7 cellular contexts compared by ENCODE assay signal in the genomic region with DNA sequence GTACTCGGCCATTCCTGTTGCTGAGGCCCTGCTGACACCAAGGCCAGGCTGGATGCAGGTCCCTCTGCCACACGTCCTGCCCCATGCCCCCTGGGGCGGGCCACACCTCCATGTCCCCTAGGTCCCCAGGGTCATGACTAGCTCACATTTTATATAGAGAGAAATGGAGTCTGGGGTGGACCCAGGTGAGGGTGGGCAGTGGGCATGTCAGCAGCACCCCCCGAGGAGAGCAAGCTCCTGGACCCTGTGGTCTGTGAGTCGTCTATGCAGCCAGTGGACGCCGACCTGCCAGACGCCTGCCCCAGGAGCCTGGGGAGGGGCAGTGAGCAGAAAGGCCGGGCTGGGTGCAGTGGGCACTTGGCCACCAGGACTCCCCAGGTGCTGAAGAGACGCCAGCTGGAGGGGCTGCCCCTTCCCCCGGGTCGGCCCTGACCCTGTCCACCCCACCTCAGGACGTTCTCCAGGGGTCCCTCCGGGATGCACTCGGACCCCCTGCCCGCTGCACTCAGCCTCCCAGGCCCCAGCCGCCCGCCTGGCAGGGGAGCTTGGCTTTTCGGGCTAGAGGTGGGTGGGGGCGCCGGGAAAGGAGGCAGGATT. TPM values are rescaled to one million over a fixed set of nuclear protein-coding genes. Genes with fewer than 3 reads are reported as not detected.
DNase-seq lines count a peak whose midpoint lies in the region; ATAC-seq and TF ChIP-seq lines count a peak whose summit lies in the region.
"Had no signal": no experiment of that assay in that cellular context is flagged by ENCODE, and none has a peak within 500 bp of the region (broad histone marks: within the 10 kb centered on the region; RNA-seq: fewer than 3 reads in every experiment).

No MANE protein-coding gene starts in this region.

- H2AFZ ChIP-seq in GM23338, result no peak overlapping the region
- no peak overlapping the region for H2AFZ ChIP-seq in trophoblast cell (ENCODE audit: insufficient read depth, low read length, poor library complexity)

- H3K27ac ChIP-seq in GM23338 (ENCODE audit: low read depth) (no peak overlapping the region), trophoblast cell (ENCODE audit: low read depth, low read length) (peak overlapping the region; percentile 14)

- POLR2A ChIA-PET in activated B cell treated with CpG ODN at 0.5 μM for 24 hours (lab: Charles Lee), result interaction anchor here (1.5 kb wide), 1 partner anchor 17 kb away, joined by 5 read pairs; no protein-coding TSS in a partner anchor

- H4K12ac ChIP-seq in trophoblast cell (ENCODE audit: low read depth, low read length), result peak overlapping the region; percentile 12

- H3K23ac ChIP-seq in trophoblast cell (ENCODE audit: low read length), result no peak overlapping the region

- H2BK12ac ChIP-seq in trophoblast cell (ENCODE audit: low read length), result peak overlapping the region; percentile 54

- peak overlapping the region; percentile 63 for H3K14ac ChIP-seq in trophoblast cell (ENCODE audit: low read length)

- H4K91ac ChIP-seq in trophoblast cell (ENCODE audit: low read depth, low read length), result peak overlapping the region; percentile 76

- H3K4me1 ChIP-seq in GM23338 (ENCODE audit: insufficient read depth) (peaks cover 5% of the 10 kb centered on the region; the same call in 1 of the 2 replicates), trophoblast cell (ENCODE audit: control insufficient read depth in 1 of 2, insufficient read depth in 2 of 2, low read length in 2 of 2) (peaks cover 41 to 46% of the 10 kb centered on the region in 2 experiments)

- TF ChIP-seq CTCF in GM23338 (conservative IDR thresholded peaks at IDR 0.05; ENCODE audit: low read depth in 2 of 2) (no peak), activated B cell treated with CpG ODN at 0.5 μM for 24 hours (IDR thresholded peaks at IDR 0.05) (no peak)

- H3K4me3 ChIP-seq in GM23338 (peak overlapping the region; percentile 55; the same call in 1 of the 2 replicates), trophoblast cell (ENCODE audit: low read depth, low read length) (no peak overlapping the region)

- H3K9ac ChIP-seq in trophoblast cell (ENCODE audit: low read length), result no peak overlapping the region

- peaks cover 5% of the 10 kb centered on the region for H3K9me3 ChIP-seq in trophoblast cell (ENCODE audit: insufficient read depth, low read depth, low read length)

- peak overlapping the region; percentile 21 for H2BK5ac ChIP-seq in trophoblast cell (ENCODE audit: low read depth, low read length, poor library complexity)

- H3K79me2 ChIP-seq in GM23338 (replicated peaks; ENCODE audit: insufficient read depth) (no peaks in the 10 kb centered on the region), trophoblast cell (ENCODE audit: control insufficient read depth, insufficient read depth, low read length, poor library complexity) (peaks cover 4% of the 10 kb centered on the region)

- peak overlapping the region; percentile 67 for H2AK5ac ChIP-seq in trophoblast cell (ENCODE audit: low read length)

- no CpG with 5 or more reads among the region's 21 CpGs for WGBS in trophoblast cell (ENCODE audit: extremely low coverage, insufficient coverage, insufficient read length)

- no peaks in the 10 kb centered on the region for H3K36me3 Mint-ChIP-seq in GM23338 (ENCODE audit: low read depth)
- H3K36me3 Mint-ChIP-seq in activated B cell treated with CpG ODN at 0.5 μM for 24 hours (ENCODE audit: low read depth), result peaks cover 2% of the 10 kb centered on the region

- H3K36me3 ChIP-seq in GM23338 (ENCODE audit: insufficient read depth) (no peaks in the 10 kb centered on the region), trophoblast cell (ENCODE audit: control insufficient read depth in 1 of 2, insufficient read depth in 2 of 2, low read length in 2 of 2) (peaks cover 9 to 10% of the 10 kb centered on the region in 2 experiments)

- CTCF ChIA-PET in activated B cell treated with CpG ODN at 0.5 μM for 24 hours (lab: Charles Lee), result interaction anchor here (0.7 kb wide), 1 partner anchor 12 kb away, joined by 3 read pairs; no protein-coding TSS in a partner anchor

- H3K4me3 Mint-ChIP-seq in GM23338 (peak overlapping the region; percentile 30; the same call in 2 of the 3 replicates), activated B cell treated with CpG ODN at 0.5 μM for 24 hours (peak overlapping the region; percentile 44)

- ATAC-seq in GM23338 (no peak), activated B cell treated with CpG ODN at 0.5 μM for 24 hours (ENCODE audit: low read depth) (no peak)

- H3K9me3 Mint-ChIP-seq in GM23338 (no peaks in the 10 kb centered on the region; the same call in 2 of the 3 replicates), activated B cell treated with CpG ODN at 0.5 μM for 24 hours (no peaks in the 10 kb centered on the region)

- peak overlapping the region; percentile 44 for H2BK120ac ChIP-seq in trophoblast cell (ENCODE audit: insufficient read depth, low read length, poor library complexity)

- peaks cover 94% of the 10 kb centered on the region for H3K27me3 ChIP-seq in GM23338 (ENCODE audit: insufficient read depth)
- peaks cover 11% of the 10 kb centered on the region for H3K27me3 ChIP-seq in trophoblast cell (ENCODE audit: insufficient read depth, low read length)

- H4K8ac ChIP-seq in trophoblast cell (ENCODE audit: low read depth, low read length), result peak overlapping the region; percentile 20

- no peaks in the 10 kb centered on the region; the same call in 1 of the 2 replicates for H4K20me1 ChIP-seq in GM23338 (replicated peaks; ENCODE audit: insufficient read depth)

- H3K79me1 ChIP-seq in trophoblast cell (ENCODE audit: low read length), result peaks cover 26% of the 10 kb centered on the region

- no peak overlapping the region for H3K4ac ChIP-seq in trophoblast cell (ENCODE audit: low read depth, low read length)

- H3K27ac Mint-ChIP-seq in GM23338 (no peak overlapping the region), activated B cell treated with CpG ODN at 0.5 μM for 24 hours (no peak overlapping the region)

- peaks cover 16% of the 10 kb centered on the region for H3K4me1 Mint-ChIP-seq in GM23338
- peaks cover 9% of the 10 kb centered on the region for H3K4me1 Mint-ChIP-seq in activated B cell treated with CpG ODN at 0.5 μM for 24 hours

- intact Hi-C loops in activated B cell treated with CpG ODN at 0.5 μM for 24 hours (cut with micrococcal nuclease), result loop anchor here (5.0 kb wide), 1 partner anchor 32 kb away; no protein-coding TSS in a partner anchor

- H3K4me2 ChIP-seq in GM23338 (peak overlapping the region; percentile 70; the same call in 1 of the 2 replicates), trophoblast cell (ENCODE audit: low read length) (peak overlapping the region; percentile 66)

- H3K27me3 Mint-ChIP-seq in GM23338 (ENCODE audit: insufficient read depth, low read depth, poor library complexity) (peaks cover 68% of the 10 kb centered on the region), activated B cell treated with CpG ODN at 0.5 μM for 24 hours (peaks cover 32% of the 10 kb centered on the region)

- H3K9me2 ChIP-seq in GM23338 (ENCODE audit: insufficient read depth), result no peaks in the 10 kb centered on the region

- peak overlapping the region; percentile 51 for H3K18ac ChIP-seq in trophoblast cell (ENCODE audit: low read length)

- DNase-seq in GM23338 (ENCODE audit: low spot score) (no peak), activated B cell treated with CpG ODN at 0.5 μM for 24 hours (no peak), trophoblast cell (no peak), NCI-H2227 (lab: John Stamatoyannopoulos, UW; ENCODE audit: unreplicated experiment) (no peak)
- no peak for DNase-seq in activated effector memory CD4-positive, alpha-beta T cell treated with Interleukin-2 at 50 U/mL for 16 hours
- DNase-seq in stimulated activated CD8-positive, alpha-beta memory T cell treated with anti-CD3 and anti-CD28 coated beads, Interleukin-4, amount 100 ng/mL, for 48 hours, result no peak

- H3F3A ChIP-seq in GM23338 (replicated peaks; ENCODE audit: low read depth), result no peaks in the 10 kb centered on the region

TF ChIP-seq in GM23338, 12 proteins besides CTCF, POLR2A, EP300 and RAD21 (continues in another document):
- TF ChIP-seq EZH2 (IDR thresholded peaks at IDR 0.05; ENCODE audit: low read depth, unreplicated experiment), result no peak

RNA-seq across cellular contexts. Expression of gene SAMD11, which starts 15.9 kb away (rescaled TPM):
- 0.14 and 0.19 TPM in 2 replicates for total RNA-seq in GM23338 (2014; rRNA removed; shearing (Covaris generic))
- polyA plus RNA-seq in GM23338 (2016; fragmentation: Nextera tagmentation; extraction: Ambion mirVana), result 0.40 and 0.47 TPM in 2 replicates
- total RNA-seq in activated B cell treated with CpG ODN at 0.5 μM for 24 hours, result not detected in 2 replicates
- 16.6 and 18.4 TPM in 2 replicates for polyA plus RNA-seq in trophoblast cell (2013)

RNA-seq across cellular contexts. Expression of gene NOC2L, which starts 19.4 kb away (rescaled TPM):
- total RNA-seq in GM23338 (2014; rRNA removed; shearing (Covaris generic)), result 123 and 125 TPM in 2 replicates
- polyA plus RNA-seq in GM23338 (2016; fragmentation: Nextera tagmentation; extraction: Ambion mirVana), result 79.3 and 89.0 TPM in 2 replicates
- total RNA-seq in activated B cell treated with CpG ODN at 0.5 μM for 24 hours, result 95.5 and 96.8 TPM in 2 replicates
- polyA plus RNA-seq in trophoblast cell (2013), result 41.5 and 42.0 TPM in 2 replicates

RNA-seq across cellular contexts. Expression of gene KLHL17, which starts 20.8 kb away (rescaled TPM):
- total RNA-seq in GM23338 (2014; rRNA removed; shearing (Covaris generic)), result 27.8 and 37.1 TPM in 2 replicates
- polyA plus RNA-seq in GM23338 (2016; fragmentation: Nextera tagmentation; extraction: Ambion mirVana), result 16.5 and 17.8 TPM in 2 replicates
- total RNA-seq in activated B cell treated with CpG ODN at 0.5 μM for 24 hours, result 15.1 and 16.4 TPM in 2 replicates
- polyA plus RNA-seq in trophoblast cell (2013), result 18.1 and 18.5 TPM in 2 replicates

RNA-seq across cellular contexts. Expression of gene PLEKHN1, which starts 26.7 kb away (rescaled TPM):
- 2.2 and 3.3 TPM in 2 replicates for total RNA-seq in GM23338 (2014; rRNA removed; shearing (Covaris generic))
- 0.94 and 1.4 TPM in 2 replicates for polyA plus RNA-seq in GM23338 (2016; fragmentation: Nextera tagmentation; extraction: Ambion mirVana)
- total RNA-seq in activated B cell treated with CpG ODN at 0.5 μM for 24 hours, result 1.3 and 1.4 TPM in 2 replicates
- 1.9 and 2.1 TPM in 2 replicates for polyA plus RNA-seq in trophoblast cell (2013)

RNA-seq across cellular contexts. Expression of gene PERM1, which starts 42.3 kb away (rescaled TPM):
- not detected in 2 replicates for total RNA-seq in GM23338 (2014; rRNA removed; shearing (Covaris generic))
- polyA plus RNA-seq in GM23338 (2016; fragmentation: Nextera tagmentation; extraction: Ambion mirVana), result 0.66 and 1.1 TPM in 2 replicates
- total RNA-seq in activated B cell treated with CpG ODN at 0.5 μM for 24 hours, result not detected in 2 replicates
- not detected in 2 replicates for polyA plus RNA-seq in trophoblast cell (2013)
- total RNA-seq: LHCN-M2 had no signal
